ENCODE assay signal across 35 cellular contexts in the genomic region with DNA sequence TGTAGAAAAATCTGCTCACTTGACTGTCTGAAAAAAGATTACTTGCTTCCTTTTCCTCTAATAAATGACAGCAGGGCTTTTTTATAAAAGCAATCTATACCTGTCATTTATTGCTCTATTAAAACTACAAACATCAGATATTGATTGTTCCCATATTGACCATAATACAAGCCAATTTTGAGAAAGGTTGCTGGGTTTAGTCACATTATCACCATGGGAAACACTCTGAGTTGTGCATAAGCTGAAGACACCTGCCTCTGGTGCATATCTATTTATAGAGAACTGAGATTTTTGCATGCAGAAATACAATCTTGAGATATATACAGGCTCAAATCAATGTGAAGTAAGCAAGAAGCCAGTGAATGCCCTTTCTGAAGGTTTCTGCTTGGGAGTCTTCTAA.
"Had no signal": no experiment of that assay in that cellular context is flagged by ENCODE, and none has a peak within 500 bp of the region (broad histone marks: within the 10 kb centered on the region; RNA-seq: fewer than 3 reads in every experiment).

No MANE protein-coding gene starts in this region.

- H3K27ac ChIP-seq: adrenal gland, body of pancreas, brain microvascular endothelial cell, breast epithelium, VCaP had no signal

- H3K9me3 Mint-ChIP-seq: activated B cell treated with CpG ODN at 0.5 μM for 24 hours; activated CD4-positive, alpha-beta memory T cell treated with anti-CD3 and anti-CD28 coated beads for 36 hours; activated CD4-positive, alpha-beta T cell treated with anti-CD3 and anti-CD28 coated beads, Interleukin-2, amount 10 ng/mL, durations not matched to agents 24 days and 14 days; activated naive CD4-positive, alpha-beta T cell treated with anti-CD3 and anti-CD28 coated beads for 36 hours; activated naive CD8-positive, alpha-beta T cell treated with anti-CD3 and anti-CD28 coated beads for 36 hours had no signal

- H3K4me1 Mint-ChIP-seq: activated B cell treated with CpG ODN at 0.5 μM for 24 hours; activated CD4-positive, alpha-beta T cell treated with anti-CD3 and anti-CD28 coated beads, Interleukin-2, amount 10 ng/mL, durations not matched to agents 24 days and 14 days; activated naive CD8-positive, alpha-beta T cell treated with anti-CD3 and anti-CD28 coated beads for 36 hours; activated T-helper 17 cell treated with anti-CD3 and anti-CD28 coated beads, Interleukin-2, amount 50 U/mL, for 72 hours had no signal

- H3K36me3 Mint-ChIP-seq: activated CD4-positive, alpha-beta memory T cell treated with anti-CD3 and anti-CD28 coated beads for 36 hours; activated naive CD4-positive, alpha-beta T cell treated with anti-CD3 and anti-CD28 coated beads, Interleukin-2, amount 50 U/mL, for 72 hours; activated naive CD8-positive, alpha-beta T cell treated with anti-CD3 and anti-CD28 coated beads for 36 hours had no signal

- H3K9me3 ChIP-seq: adrenal gland, body of pancreas, breast epithelium had no signal

- H3K27ac Mint-ChIP-seq: activated B cell treated with CpG ODN at 0.5 μM for 24 hours; activated CD4-positive, alpha-beta memory T cell treated with anti-CD3 and anti-CD28 coated beads for 36 hours; activated CD4-positive, alpha-beta T cell treated with anti-CD3 and anti-CD28 coated beads, Interleukin-2, amount 10 ng/mL, durations not matched to agents 24 days and 14 days; activated CD8-positive, alpha-beta T cell treated with anti-CD3 and anti-CD28 coated beads for 36 hours; activated naive CD4-positive, alpha-beta T cell treated with anti-CD3 and anti-CD28 coated beads for 36 hours; activated naive CD4-positive, alpha-beta T cell treated with anti-CD3 and anti-CD28 coated beads, Interleukin-2, amount 50 U/mL, for 72 hours; activated naive CD8-positive, alpha-beta T cell treated with anti-CD3 and anti-CD28 coated beads for 36 hours; activated T-cell treated with anti-CD3 and anti-CD28 coated beads, Interleukin-2, amount 50 U/mL, for 72 hours; activated T-helper 1 cell treated with anti-CD3 and anti-CD28 coated beads, Interleukin-12 subunit alpha, Interleukin-12 subunit beta, Interleukin-2, Interleukin-4 antibody, amounts not matched to agents 30 ng/mL and 10 ng/mL and 1 ng/mL, durations not matched to agents 14 hours and 24 hours and 36 hours; activated T-helper 17 cell treated with anti-CD3 and anti-CD28 coated beads, Interleukin-2, amount 50 U/mL, for 72 hours; T-helper 1 cell treated with Interleukin-12 subunit alpha and Interleukin-12 subunit beta and Interleukin-4 antibody, amounts not matched to agents 30 μg/mL and 1 μg/mL, for 36 hours; T-helper 2 cell treated with Interferon-gamma antibody and Interleukin-4, amounts not matched to agents 5 μg/mL and 100 μg/mL, for 36 hours had no signal

- H3K36me3 ChIP-seq: adrenal gland, brain microvascular endothelial cell, breast epithelium had no signal

- DNase-seq: activated B cell treated with CpG ODN at 0.5 μM for 24 hours; activated CD4-positive, alpha-beta memory T cell treated with anti-CD3 and anti-CD28 coated beads for 36 hours; activated CD4-positive, alpha-beta T cell treated with anti-CD3 and anti-CD28 coated beads for 4 hours; activated CD4-positive, alpha-beta T cell treated with anti-CD3 and anti-CD28 coated beads, Interleukin-2, amount 10 ng/mL, durations not matched to agents 24 days and 14 days; activated CD4-positive, alpha-beta T cell treated with anti-CD3 and anti-CD28 coated beads, Interleukin-2, amount 50 U/mL, for 1 hour; activated CD4-positive, alpha-beta T cell treated with anti-CD3 and anti-CD28 coated beads, Interleukin-2, amount 50 U/mL, for 4 hours; activated CD4-positive, CD25-positive, alpha-beta regulatory T cell treated with anti-CD3 and anti-CD28 coated beads, Interleukin-2, amount 50 U/mL, for 72 hours; activated CD8-positive, alpha-beta memory T cell treated with anti-CD3 and anti-CD28 coated beads, Interleukin-2, amount 50 U/mL, for 4 hours; activated CD8-positive, alpha-beta T cell treated with anti-CD3 and anti-CD28 coated beads for 36 hours; activated effector memory CD4-positive, alpha-beta T cell treated with anti-CD3 and anti-CD28 coated beads, Interleukin-2, amount 50 U/mL, for 16 hours; activated gamma-delta T cell treated with Interleukin-2 at 50 U/mL for 16 hours; activated naive CD4-positive, alpha-beta T cell; activated naive CD4-positive, alpha-beta T cell treated with anti-CD3 and anti-CD28 coated beads for 36 hours; activated naive CD4-positive, alpha-beta T cell treated with anti-CD3 and anti-CD28 coated beads, Interleukin-2, amount 50 U/mL, for 16 hours; activated naive CD8-positive, alpha-beta T cell treated with anti-CD3 and anti-CD28 coated beads for 36 hours; activated T-cell treated with anti-CD3 and anti-CD28 coated beads for 4 hours; activated T-cell treated with anti-CD3 and anti-CD28 coated beads, Interleukin-2, amount 50 U/mL, for 1 hour; activated T-cell treated with anti-CD3 and anti-CD28 coated beads, Interleukin-2, amount 50 U/mL, for 4 hours; activated T-cell treated with anti-CD3 and anti-CD28 coated beads, Interleukin-2, amount 50 U/mL, for 72 hours; adrenal gland; amniotic stem cell; aorta; body of pancreas; brain microvascular endothelial cell; central memory CD4-positive, alpha-beta T cell; T-helper 1 cell; T-helper 2 cell; T-helper 9 cell had no signal

- H3K27me3 ChIP-seq: adrenal gland, body of pancreas, brain microvascular endothelial cell, breast epithelium had no signal

- H3K27me3 Mint-ChIP-seq: activated B cell treated with CpG ODN at 0.5 μM for 24 hours; activated CD4-positive, alpha-beta memory T cell treated with anti-CD3 and anti-CD28 coated beads for 36 hours; activated CD4-positive, alpha-beta T cell treated with anti-CD3 and anti-CD28 coated beads, Interleukin-2, amount 10 ng/mL, durations not matched to agents 24 days and 14 days; activated CD8-positive, alpha-beta T cell treated with anti-CD3 and anti-CD28 coated beads for 36 hours; activated naive CD8-positive, alpha-beta T cell treated with anti-CD3 and anti-CD28 coated beads for 36 hours; activated T-helper 17 cell treated with anti-CD3 and anti-CD28 coated beads, Interleukin-2, amount 50 U/mL, for 72 hours had no signal

- ATAC-seq: activated CD8-positive, alpha-beta T cell treated with anti-CD3 and anti-CD28 coated beads for 36 hours; activated naive CD4-positive, alpha-beta T cell treated with anti-CD3 and anti-CD28 coated beads, Interleukin-2, amount 50 U/mL, for 72 hours; activated T-cell treated with anti-CD3 and anti-CD28 coated beads, Interleukin-2, amount 50 U/mL, for 4 hours; activated T-cell treated with anti-CD3 and anti-CD28 coated beads, Interleukin-2, amount 50 U/mL, for 72 hours; activated T-helper 17 cell treated with anti-CD3 and anti-CD28 coated beads, Interleukin-2, amount 50 U/mL, for 72 hours; body of pancreas had no signal

- H3K4me3 ChIP-seq: adrenal gland, body of pancreas, breast epithelium had no signal

- H3K4me3 Mint-ChIP-seq: activated B cell treated with CpG ODN at 0.5 μM for 24 hours; activated CD4-positive, alpha-beta memory T cell treated with anti-CD3 and anti-CD28 coated beads for 36 hours; activated CD4-positive, alpha-beta T cell treated with anti-CD3 and anti-CD28 coated beads, Interleukin-2, amount 10 ng/mL, durations not matched to agents 24 days and 14 days; activated CD8-positive, alpha-beta T cell treated with anti-CD3 and anti-CD28 coated beads for 36 hours; activated naive CD4-positive, alpha-beta T cell treated with anti-CD3 and anti-CD28 coated beads for 36 hours; activated naive CD8-positive, alpha-beta T cell treated with anti-CD3 and anti-CD28 coated beads for 36 hours; activated T-cell treated with anti-CD3 and anti-CD28 coated beads, Interleukin-2, amount 50 U/mL, for 4 hours; activated T-cell treated with anti-CD3 and anti-CD28 coated beads, Interleukin-2, amount 50 U/mL, for 72 hours; activated T-helper 1 cell treated with anti-CD3 and anti-CD28 coated beads, Interleukin-12 subunit alpha, Interleukin-12 subunit beta, Interleukin-2, Interleukin-4 antibody, amounts not matched to agents 30 ng/mL and 10 ng/mL and 1 ng/mL, durations not matched to agents 14 hours and 24 hours and 36 hours; activated T-helper 17 cell treated with anti-CD3 and anti-CD28 coated beads, Interleukin-2, amount 50 U/mL, for 72 hours; T-helper 1 cell treated with Interleukin-12 subunit alpha and Interleukin-12 subunit beta and Interleukin-4 antibody, amounts not matched to agents 30 μg/mL and 1 μg/mL, for 36 hours; T-helper 2 cell treated with Interferon-gamma antibody and Interleukin-4, amounts not matched to agents 5 μg/mL and 100 μg/mL, for 36 hours had no signal
